ENCODE assay signal across 2 cellular contexts in the genomic region with DNA sequence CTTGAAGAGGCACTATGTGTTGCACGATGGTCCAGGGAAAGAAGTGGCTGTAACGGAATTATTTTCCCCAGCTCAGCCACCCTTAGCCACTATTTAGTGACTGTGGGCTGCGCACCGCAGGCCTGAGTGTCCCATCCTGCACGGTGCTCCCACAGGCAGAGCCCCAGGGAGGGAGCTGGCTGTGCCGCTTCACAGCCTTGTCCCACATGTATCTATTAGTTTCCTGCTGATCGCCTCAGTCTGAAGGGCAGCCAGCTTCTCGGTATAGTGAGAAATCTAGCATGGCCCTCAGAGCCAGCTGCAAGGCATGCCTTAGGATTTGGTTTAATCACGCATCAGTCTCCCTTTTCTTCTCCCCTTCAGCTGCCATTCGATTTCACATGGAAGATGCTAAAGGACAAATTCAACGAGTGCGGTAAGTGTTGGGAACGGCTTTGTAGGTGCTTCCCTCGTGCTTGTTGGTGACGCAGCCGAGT.
TF ChIP-seq lines count a peak whose summit lies in the region.

No MANE protein-coding gene starts in this region.

TF ChIP-seq in HepG2, 621 proteins besides CTCF, POLR2A, EP300 and RAD21:
- TF ChIP-seq POLR2AphosphoS2 (IDR thresholded peaks at IDR 0.05; ENCODE audit: low read depth, low read length) (peak; percentile 57; the same call in 1 of the 2 replicates), STAT5B (CRISPR knock-in tag; IDR thresholded peaks at IDR 0.05) (no peak)

TF ChIP-seq in liver, 16 proteins besides CTCF, POLR2A, EP300 and RAD21:
- TF ChIP-seq HNF4G (IDR thresholded peaks at IDR 0.05): no peak
- TF ChIP-seq RXRA (IDR thresholded peaks at IDR 0.05): no peak
- no peak for TF ChIP-seq HNF4A (conservative IDR thresholded peaks at IDR 0.05)
- no peak for TF ChIP-seq TAF1 (conservative IDR thresholded peaks at IDR 0.05)
- no peak for TF ChIP-seq FOXA1 (IDR thresholded peaks at IDR 0.05)
- TF ChIP-seq FOXA2 (IDR thresholded peaks at IDR 0.05): no peak
- TF ChIP-seq MAX (IDR thresholded peaks at IDR 0.05): no peak
